Comparison of ENCODE assay signal across 16 cellular contexts in genomic region chr18:80194874-80195570, GRCh38. TPM values are rescaled to one million over a fixed set of nuclear protein-coding genes. Genes with fewer than 3 reads are reported as not detected.
A peak's percentile ranks its signal among the peaks of the same experiment; 100 is the strongest.
DNase-seq lines count a peak whose midpoint lies in the region; ATAC-seq and TF ChIP-seq lines count a peak whose summit lies in the region.
"Had no signal": no experiment of that assay in that cellular context is flagged by ENCODE, and none has a peak within 500 bp of the region (broad histone marks: within the 10 kb centered on the region; RNA-seq: fewer than 3 reads in every experiment).

No MANE protein-coding gene starts in this region.

- peaks cover 8% of the 10 kb centered on the region for H3K4me1 Mint-ChIP-seq in activated CD4-positive, alpha-beta T cell treated with anti-CD3 and anti-CD28 coated beads for 36 hours
- H3K4me1 Mint-ChIP-seq in activated CD4-positive, alpha-beta T cell treated with anti-CD3 and anti-CD28 coated beads, Interleukin-2, amount 10 ng/mL, durations not matched to agents 24 days and 14 days: peaks cover 4% of the 10 kb centered on the region
- H3K4me1 Mint-ChIP-seq in stimulated activated naive B cell treated with anti-CD40 and anti-IgM and Interleukin-4, amounts not matched to agents 10 μg/mL and 1 μg/mL and 100 μg/mL, for 72 hours: peaks cover 5 to 10% of the 10 kb centered on the region in 2 donors
- no peaks in the 10 kb centered on the region for H3K4me1 Mint-ChIP-seq in activated naive CD4-positive, alpha-beta T cell treated with anti-CD3 and anti-CD28 coated beads, Interleukin-2, amount 10 ng/mL, durations not matched to agents 7 days and 5 days

- no peak overlapping the region for H3K4me3 Mint-ChIP-seq in activated CD4-positive, alpha-beta T cell treated with anti-CD3 and anti-CD28 coated beads for 36 hours
- no peak overlapping the region for H3K4me3 Mint-ChIP-seq in activated CD4-positive, alpha-beta T cell treated with anti-CD3 and anti-CD28 coated beads, Interleukin-2, amount 10 ng/mL, durations not matched to agents 24 days and 14 days
- no peak overlapping the region for H3K4me3 Mint-ChIP-seq in stimulated activated naive B cell treated with anti-CD40 and anti-IgM and Interleukin-4, amounts not matched to agents 10 μg/mL and 1 μg/mL and 100 μg/mL, for 72 hours
- H3K4me3 Mint-ChIP-seq in activated naive CD4-positive, alpha-beta T cell treated with anti-CD3 and anti-CD28 coated beads, Interleukin-2, amount 10 ng/mL, durations not matched to agents 7 days and 5 days: no peak overlapping the region

- H3K27ac Mint-ChIP-seq in activated CD4-positive, alpha-beta T cell treated with anti-CD3 and anti-CD28 coated beads for 36 hours: no peak overlapping the region
- H3K27ac Mint-ChIP-seq in activated CD4-positive, alpha-beta T cell treated with anti-CD3 and anti-CD28 coated beads, Interleukin-2, amount 10 ng/mL, durations not matched to agents 24 days and 14 days: no peak overlapping the region
- H3K27ac Mint-ChIP-seq in stimulated activated naive B cell treated with anti-CD40 and anti-IgM and Interleukin-4, amounts not matched to agents 10 μg/mL and 1 μg/mL and 100 μg/mL, for 72 hours: no peak overlapping the region
- no peak overlapping the region for H3K27ac Mint-ChIP-seq in activated naive CD4-positive, alpha-beta T cell treated with anti-CD3 and anti-CD28 coated beads, Interleukin-2, amount 10 ng/mL, durations not matched to agents 7 days and 5 days

- H3K36me3 Mint-ChIP-seq in activated CD4-positive, alpha-beta T cell treated with anti-CD3 and anti-CD28 coated beads for 36 hours (ENCODE audit: low read depth): no peaks in the 10 kb centered on the region
- H3K36me3 Mint-ChIP-seq in activated CD4-positive, alpha-beta T cell treated with anti-CD3 and anti-CD28 coated beads, Interleukin-2, amount 10 ng/mL, durations not matched to agents 24 days and 14 days (ENCODE audit: low read depth): no peaks in the 10 kb centered on the region
- peaks cover 0 to 2% of the 10 kb centered on the region in 2 donors for H3K36me3 Mint-ChIP-seq in stimulated activated naive B cell treated with anti-CD40 and anti-IgM and Interleukin-4, amounts not matched to agents 10 μg/mL and 1 μg/mL and 100 μg/mL, for 72 hours
- no peaks in the 10 kb centered on the region for H3K36me3 Mint-ChIP-seq in activated naive CD4-positive, alpha-beta T cell treated with anti-CD3 and anti-CD28 coated beads, Interleukin-2, amount 10 ng/mL, durations not matched to agents 7 days and 5 days

- peak; percentile 24 for DNase-seq in activated CD4-positive, alpha-beta T cell treated with anti-CD3 and anti-CD28 coated beads for 36 hours
- no peak for DNase-seq in activated CD4-positive, alpha-beta T cell treated with anti-CD3 and anti-CD28 coated beads, Interleukin-2, amount 10 ng/mL, durations not matched to agents 24 days and 14 days
- no peak for DNase-seq in stimulated activated naive B cell treated with anti-CD40 and anti-IgM and Interleukin-4, amounts not matched to agents 10 μg/mL and 1 μg/mL and 100 μg/mL, for 72 hours
- DNase-seq in NCI-H345 treated with DMSO at 0.1 percent for 48 hours (lab: John Stamatoyannopoulos, UW; ENCODE audit: unreplicated experiment): no peak
- no peak for DNase-seq in foreskin fibroblast
- no peak for DNase-seq in activated naive CD4-positive, alpha-beta T cell treated with anti-CD3 and anti-CD28 coated beads, Interleukin-2, amount 10 ng/mL, durations not matched to agents 7 days and 5 days
- DNase-seq: 8988T; anterior cingulate cortex; foreskin melanocyte; PC-9; stimulated activated CD4-positive, alpha-beta T cell treated with anti-CD3 and anti-CD28 coated beads, Interleukin-12 subunit alpha, Interleukin-12 subunit beta, amount 100 ng/mL, for 4 hours; stimulated activated CD8-positive, alpha-beta memory T cell treated with anti-CD3 and anti-CD28 coated beads, Interleukin-4, amount 100 ng/mL, for 48 hours; T-helper 2 cell had no signal

- no peaks in the 10 kb centered on the region for H3K9me3 Mint-ChIP-seq in activated CD4-positive, alpha-beta T cell treated with anti-CD3 and anti-CD28 coated beads for 36 hours (ENCODE audit: low read depth)
- H3K9me3 Mint-ChIP-seq in activated CD4-positive, alpha-beta T cell treated with anti-CD3 and anti-CD28 coated beads, Interleukin-2, amount 10 ng/mL, durations not matched to agents 24 days and 14 days: no peaks in the 10 kb centered on the region
- H3K9me3 Mint-ChIP-seq in stimulated activated naive B cell treated with anti-CD40 and anti-IgM and Interleukin-4, amounts not matched to agents 10 μg/mL and 1 μg/mL and 100 μg/mL, for 72 hours: no peaks in the 10 kb centered on the region
- H3K9me3 Mint-ChIP-seq in activated naive CD4-positive, alpha-beta T cell treated with anti-CD3 and anti-CD28 coated beads, Interleukin-2, amount 10 ng/mL, durations not matched to agents 7 days and 5 days: no peaks in the 10 kb centered on the region

- POLR2A ChIA-PET in activated CD4-positive, alpha-beta T cell treated with anti-CD3 and anti-CD28 coated beads for 36 hours (lab: Charles Lee): no interaction called here

- ATAC-seq in activated CD4-positive, alpha-beta T cell treated with anti-CD3 and anti-CD28 coated beads for 36 hours: peak; percentile 88
- peak; percentile 75 for ATAC-seq in GM19468 (IDR thresholded peaks at IDR 0.05; ENCODE audit: extremely low read depth, unreplicated experiment)
- ATAC-seq in HG03196 (IDR thresholded peaks at IDR 0.05; ENCODE audit: unreplicated experiment): peak; percentile 80
- ATAC-seq in stimulated activated naive B cell treated with anti-CD40 and anti-IgM and Interleukin-4, amounts not matched to agents 10 μg/mL and 1 μg/mL and 100 μg/mL, for 72 hours (replicated peaks): peak; percentile 61 to 78

- no peak overlapping the region for H3K4me3 ChIP-seq in foreskin fibroblast (ENCODE audit: low read depth in 1 of 2, low read length in 2 of 2)
- H3K4me3 ChIP-seq: dorsolateral prefrontal cortex, PC-9 had no signal

- CTCF ChIA-PET in activated CD4-positive, alpha-beta T cell treated with anti-CD3 and anti-CD28 coated beads for 36 hours (lab: Charles Lee): no interaction called here
- CTCF ChIA-PET in activated naive CD4-positive, alpha-beta T cell treated with anti-CD3 and anti-CD28 coated beads, Interleukin-2, amount 10 ng/mL, durations not matched to agents 7 days and 5 days (lab: Charles Lee): no interaction called here

- H3K27me3 Mint-ChIP-seq in activated CD4-positive, alpha-beta T cell treated with anti-CD3 and anti-CD28 coated beads for 36 hours: peaks cover 51% of the 10 kb centered on the region
- peaks cover 22% of the 10 kb centered on the region for H3K27me3 Mint-ChIP-seq in activated CD4-positive, alpha-beta T cell treated with anti-CD3 and anti-CD28 coated beads, Interleukin-2, amount 10 ng/mL, durations not matched to agents 24 days and 14 days
- H3K27me3 Mint-ChIP-seq in stimulated activated naive B cell treated with anti-CD40 and anti-IgM and Interleukin-4, amounts not matched to agents 10 μg/mL and 1 μg/mL and 100 μg/mL, for 72 hours: peaks cover 33 to 44% of the 10 kb centered on the region in 2 donors
- peaks cover 21% of the 10 kb centered on the region for H3K27me3 Mint-ChIP-seq in activated naive CD4-positive, alpha-beta T cell treated with anti-CD3 and anti-CD28 coated beads, Interleukin-2, amount 10 ng/mL, durations not matched to agents 7 days and 5 days

- intact Hi-C loops in activated CD4-positive, alpha-beta T cell treated with anti-CD3 and anti-CD28 coated beads for 36 hours (cut with DNase I, micrococcal nuclease): no loop called here
- intact Hi-C loops in activated CD4-positive, alpha-beta T cell treated with anti-CD3 and anti-CD28 coated beads, Interleukin-2, amount 10 ng/mL, durations not matched to agents 24 days and 14 days (cut with micrococcal nuclease): no loop called here

- no peak for TF ChIP-seq CTCF in foreskin fibroblast (IDR thresholded peaks at IDR 0.05; ENCODE audit: low read depth, low read length)

RNA-seq across cellular contexts. Expression of gene PARD6G, which starts 52.3 kb away (rescaled TPM):
- not detected for total RNA-seq in activated CD4-positive, alpha-beta T cell treated with anti-CD3 and anti-CD28 coated beads for 36 hours
- 0.40 and 0.47 TPM in 2 replicates for total RNA-seq in activated CD4-positive, alpha-beta T cell treated with anti-CD3 and anti-CD28 coated beads, Interleukin-2, amount 10 ng/mL, durations not matched to agents 24 days and 14 days
